In genomic region chr1:156726549-156727226, GRCh38 we compare ENCODE assay signal across 1 cellular context.
TF ChIP-seq lines count a peak whose summit lies in the region.

No MANE protein-coding gene starts in this region.

TF ChIP-seq in HEK293, 187 proteins besides CTCF, POLR2A, EP300 and RAD21 (continued from another document and continues in another):
- TF ChIP-seq SCRT2 (tag by site-specific recombination; IDR thresholded peaks at IDR 0.05) (no peak), GLIS1 (tag by site-specific recombination; IDR thresholded peaks at IDR 0.05) (peak; percentile 17; the same call in 1 of the 2 replicates), TSHZ1 (tag by site-specific recombination; IDR thresholded peaks at IDR 0.05; ENCODE audit: borderline replicate concordance) (no peak), ZNF580 (tag by site-specific recombination; IDR thresholded peaks at IDR 0.05) (peak; percentile 54; the same call in 1 of the 2 replicates), ZNF221 (tag by site-specific recombination; IDR thresholded peaks at IDR 0.05; ENCODE audit: borderline replicate concordance) (no peak), ZNF423 (tag by site-specific recombination; IDR thresholded peaks at IDR 0.05) (no peak), ZNF223 (tag by site-specific recombination; IDR thresholded peaks at IDR 0.05) (no peak), ZNF146 (tag by site-specific recombination; IDR thresholded peaks at IDR 0.05) (no peak), ZNF394 (tag by site-specific recombination; IDR thresholded peaks at IDR 0.05; ENCODE audit: borderline replicate concordance) (no peak), ZNF148 (tag by site-specific recombination; IDR thresholded peaks at IDR 0.05; ENCODE audit: borderline replicate concordance) (no peak), SALL2 (tag by site-specific recombination; IDR thresholded peaks at IDR 0.05; ENCODE audit: borderline replicate concordance) (no peak), GFI1B (tag by site-specific recombination; IDR thresholded peaks at IDR 0.05) (no peak), ZNF169 (tag by site-specific recombination; IDR thresholded peaks at IDR 0.05) (no peak), ZNF704 (tag by site-specific recombination; IDR thresholded peaks at IDR 0.05) (no peak), ZNF621 (tag by site-specific recombination; IDR thresholded peaks at IDR 0.05) (no peak), HIC1 (tag by site-specific recombination; IDR thresholded peaks at IDR 0.05) (no peak), MEIS1 (CRISPR knock-in tag; IDR thresholded peaks at IDR 0.05; ENCODE audit: borderline replicate concordance) (no peak), ZBTB21 (tag by site-specific recombination; IDR thresholded peaks at IDR 0.05) (no peak), BCL6B (tag by site-specific recombination; IDR thresholded peaks at IDR 0.05) (no peak), ZNF132 (tag by site-specific recombination; IDR thresholded peaks at IDR 0.05; ENCODE audit: borderline replicate concordance) (no peak), ZBTB48 (tag by site-specific recombination; IDR thresholded peaks at IDR 0.05) (no peak), ZNF311 (tag by site-specific recombination; IDR thresholded peaks at IDR 0.05; ENCODE audit: borderline replicate concordance) (no peak), ZNF239 (tag by site-specific recombination; IDR thresholded peaks at IDR 0.05) (no peak), REST (tag by site-specific recombination; IDR thresholded peaks at IDR 0.05) (no peak), ZNF404 (tag by site-specific recombination; IDR thresholded peaks at IDR 0.05) (no peak), GLI4 (tag by site-specific recombination; IDR thresholded peaks at IDR 0.05) (no peak), ZNF2 (tag by site-specific recombination; IDR thresholded peaks at IDR 0.05) (peak; percentile 89), ZNF155 (tag by site-specific recombination; IDR thresholded peaks at IDR 0.05) (no peak), ZNF140 (tag by site-specific recombination; IDR thresholded peaks at IDR 0.05) (no peak), SCRT1 (tag by site-specific recombination; IDR thresholded peaks at IDR 0.05; ENCODE audit: borderline replicate concordance) (no peak), ZNF843 (tag by site-specific recombination; IDR thresholded peaks at IDR 0.05) (no peak), ZSCAN30 (tag by site-specific recombination; IDR thresholded peaks at IDR 0.05) (no peak), ZNF837 (tag by site-specific recombination; IDR thresholded peaks at IDR 0.05) (no peak), ZNF610 (tag by site-specific recombination; IDR thresholded peaks at IDR 0.05; ENCODE audit: borderline replicate concordance) (no peak), PRDM6 (tag by site-specific recombination; IDR thresholded peaks at IDR 0.05) (no peak), PBX3 (CRISPR knock-in tag; IDR thresholded peaks at IDR 0.05) (no peak), ZNF791 (tag by site-specific recombination; IDR thresholded peaks at IDR 0.05) (no peak), ZNF416 (tag by site-specific recombination; IDR thresholded peaks at IDR 0.05) (no peak), AEBP2 (tag by site-specific recombination; IDR thresholded peaks at IDR 0.05; ENCODE audit: borderline replicate concordance) (no peak), SETDB1 (IDR thresholded peaks at IDR 0.05; ENCODE audit: insufficient read length, low read length) (no peak), ZNF707 (tag by site-specific recombination; IDR thresholded peaks at IDR 0.05) (no peak), ZNF645 (tag by site-specific recombination; IDR thresholded peaks at IDR 0.05) (no peak), ZFP69B (tag by site-specific recombination; IDR thresholded peaks at IDR 0.05) (no peak; the same call in 1 of the 2 replicates)
